11 cellular contexts compared by ENCODE assay signal in genomic region chr19:35977446-35978222, GRCh38. TPM values are rescaled to one million over a fixed set of nuclear protein-coding genes. Genes with fewer than 3 reads are reported as not detected.
A peak's percentile ranks its signal among the peaks of the same experiment; 100 is the strongest.
DNase-seq lines count a peak whose midpoint lies in the region; ATAC-seq and TF ChIP-seq lines count a peak whose summit lies in the region.
"Had no signal": no experiment of that assay in that cellular context is flagged by ENCODE, and none has a peak within 500 bp of the region (broad histone marks: within the 10 kb centered on the region; RNA-seq: fewer than 3 reads in every experiment).

No MANE protein-coding gene starts in this region.

- no peaks in the 10 kb centered on the region for H3K9me3 ChIP-seq in esophagus squamous epithelium

- peak; percentile 65 for DNase-seq in activated CD8-positive, alpha-beta memory T cell treated with anti-CD3 and anti-CD28 coated beads, Interleukin-2, amount 50 U/mL, for 48 hours
- no peak for DNase-seq in activated CD8-positive, alpha-beta memory T cell treated with anti-CD3 and anti-CD28 coated beads, Interleukin-2, amount 50 U/mL, for 4 hours
- DNase-seq in NCI-H1436 (lab: John Stamatoyannopoulos, UW) (peak; percentile 51), esophagus squamous epithelium (lab: John Stamatoyannopoulos, UW) (no peak), putamen (ENCODE audit: low spot score) (no peak)
- peak; percentile 48 for DNase-seq in activated naive CD4-positive, alpha-beta T cell treated with anti-CD3 and anti-CD28 coated beads, Interleukin-2, amount 10 ng/mL, durations not matched to agents 7 days and 5 days
- peak in 1 of 2 donors; percentile 61 for DNase-seq in stimulated activated effector memory CD8-positive, alpha-beta T cell treated with anti-CD3 and anti-CD28 coated beads, Interleukin-12 subunit alpha, Interleukin-12 subunit beta, amount 100 ng/mL, for 72 hours (ENCODE audit: low spot score in 2 of 2)
- DNase-seq: DMS79, left ventricle myocardium superior had no signal

- WGBS in esophagus squamous epithelium, 2 donors, result 56 to 76% methylated on average over 8 to 13 of the region's 14 CpGs

- no peaks in the 10 kb centered on the region for H3K36me3 Mint-ChIP-seq in activated naive CD4-positive, alpha-beta T cell treated with anti-CD3 and anti-CD28 coated beads, Interleukin-2, amount 10 ng/mL, durations not matched to agents 7 days and 5 days
- H3K36me3 Mint-ChIP-seq in stimulated activated effector memory CD8-positive, alpha-beta T cell treated with anti-CD3 and anti-CD28 coated beads, Interleukin-12 subunit alpha, Interleukin-12 subunit beta, amount 100 ng/mL, for 72 hours, result no peaks in the 10 kb centered on the region

- H3K4me1 Mint-ChIP-seq in activated naive CD4-positive, alpha-beta T cell treated with anti-CD3 and anti-CD28 coated beads, Interleukin-2, amount 10 ng/mL, durations not matched to agents 7 days and 5 days, result no peaks in the 10 kb centered on the region
- H3K4me1 Mint-ChIP-seq in stimulated activated effector memory CD8-positive, alpha-beta T cell treated with anti-CD3 and anti-CD28 coated beads, Interleukin-12 subunit alpha, Interleukin-12 subunit beta, amount 100 ng/mL, for 72 hours, result no peaks in the 10 kb centered on the region

- no peak for TF ChIP-seq CTCF in esophagus squamous epithelium (IDR thresholded peaks at IDR 0.05)

- no peak for TF ChIP-seq POLR2A in esophagus squamous epithelium (IDR thresholded peaks at IDR 0.05)

- H3K9me3 Mint-ChIP-seq in activated naive CD4-positive, alpha-beta T cell treated with anti-CD3 and anti-CD28 coated beads, Interleukin-2, amount 10 ng/mL, durations not matched to agents 7 days and 5 days, result no peaks in the 10 kb centered on the region
- no peaks in the 10 kb centered on the region for H3K9me3 Mint-ChIP-seq in stimulated activated effector memory CD8-positive, alpha-beta T cell treated with anti-CD3 and anti-CD28 coated beads, Interleukin-12 subunit alpha, Interleukin-12 subunit beta, amount 100 ng/mL, for 72 hours

- ATAC-seq in stimulated activated effector memory CD8-positive, alpha-beta T cell treated with anti-CD3 and anti-CD28 coated beads, Interleukin-12 subunit alpha, Interleukin-12 subunit beta, amount 100 ng/mL, for 72 hours, result peak; percentile 73
- no peak for ATAC-seq in GM21381 (IDR thresholded peaks at IDR 0.05; ENCODE audit: unreplicated experiment)
- ATAC-seq: left ventricle myocardium superior had no signal

- CTCF ChIA-PET in activated naive CD4-positive, alpha-beta T cell treated with anti-CD3 and anti-CD28 coated beads, Interleukin-2, amount 10 ng/mL, durations not matched to agents 7 days and 5 days (lab: Charles Lee), result interaction anchor here (1.5 to 1.6 kb wide), 2 partner anchors 12 to 19 kb away, joined by 4 read pairs; no protein-coding TSS in a partner anchor

- no peak overlapping the region for H3K4me3 ChIP-seq in esophagus squamous epithelium
- H3K4me3 ChIP-seq: SK-N-MC had no signal

- no peak overlapping the region for H3K4me3 Mint-ChIP-seq in activated naive CD4-positive, alpha-beta T cell treated with anti-CD3 and anti-CD28 coated beads, Interleukin-2, amount 10 ng/mL, durations not matched to agents 7 days and 5 days
- no peak overlapping the region for H3K4me3 Mint-ChIP-seq in stimulated activated effector memory CD8-positive, alpha-beta T cell treated with anti-CD3 and anti-CD28 coated beads, Interleukin-12 subunit alpha, Interleukin-12 subunit beta, amount 100 ng/mL, for 72 hours

- H3K27me3 Mint-ChIP-seq in activated naive CD4-positive, alpha-beta T cell treated with anti-CD3 and anti-CD28 coated beads, Interleukin-2, amount 10 ng/mL, durations not matched to agents 7 days and 5 days, result peaks cover 28% of the 10 kb centered on the region

- H3K4me1 ChIP-seq in esophagus squamous epithelium, result no peaks in the 10 kb centered on the region

- intact Hi-C loops in esophagus squamous epithelium (cut with DNase I), result no loop called here

- no peaks in the 10 kb centered on the region for H3K36me3 ChIP-seq in esophagus squamous epithelium

- no peak overlapping the region for H3K27ac ChIP-seq in esophagus squamous epithelium
- H3K27ac ChIP-seq: SK-N-MC had no signal

- peaks cover 0 to 79% (median 0%) of the 10 kb centered on the region in 4 donors for H3K27me3 ChIP-seq in esophagus squamous epithelium

- no peak overlapping the region for H3K27ac Mint-ChIP-seq in activated naive CD4-positive, alpha-beta T cell treated with anti-CD3 and anti-CD28 coated beads, Interleukin-2, amount 10 ng/mL, durations not matched to agents 7 days and 5 days
- H3K27ac Mint-ChIP-seq in stimulated activated effector memory CD8-positive, alpha-beta T cell treated with anti-CD3 and anti-CD28 coated beads, Interleukin-12 subunit alpha, Interleukin-12 subunit beta, amount 100 ng/mL, for 72 hours, result no peak overlapping the region

RNA-seq across cellular contexts. Expression of gene SDHAF1, which starts 17.4 kb away (rescaled TPM):
- 10 to 100 TPM; 17.6 to 40.1 (median 29.6) TPM for total RNA-seq in esophagus squamous epithelium

RNA-seq across cellular contexts. Expression of gene SYNE4, which starts 31.0 kb away (rescaled TPM):
- under 1 TPM in 3 of 4 donors, not detected in 1; 0.26 to 0.95 (median 0.57) TPM for total RNA-seq in esophagus squamous epithelium

RNA-seq across cellular contexts. Expression of gene ALKBH6, which starts 36.4 kb away (rescaled TPM):
- total RNA-seq in esophagus squamous epithelium, result 10 to 100 TPM; 14.6 to 28.6 (median 18.8) TPM

RNA-seq across cellular contexts. Expression of gene LRFN3, which starts 41.5 kb away (rescaled TPM):
- 10 to 100 TPM in 1 of 4 donors, 1 to 10 TPM in 3; 5.6 to 12.4 (median 7.5) TPM for total RNA-seq in esophagus squamous epithelium

RNA-seq across cellular contexts. Expression of gene CLIP3, which starts 55.0 kb away (rescaled TPM):
- 10 to 100 TPM in 1 of 4 donors, 1 to 10 TPM in 2, under 1 TPM in 1; 0.80 to 15.3 (median 2.7) TPM for total RNA-seq in esophagus squamous epithelium

Comparison
In these comparisons a context has a peak if more than half of its experiments do, and no peak if none do; other contexts are left out.
1. DNase-seq: peak in activated CD8-positive, alpha-beta memory T cell treated with anti-CD3 and anti-CD28 coated beads, Interleukin-2, amount 50 U/mL, for 48 hours (single experiment), NCI-H1436 (single experiment) and activated naive CD4-positive, alpha-beta T cell treated with anti-CD3 and anti-CD28 coated beads, Interleukin-2, amount 10 ng/mL, durations not matched to agents 7 days and 5 days (single experiment); none in activated CD8-positive, alpha-beta memory T cell treated with anti-CD3 and anti-CD28 coated beads, Interleukin-2, amount 50 U/mL, for 4 hours (single experiment), esophagus squamous epithelium (single experiment) and putamen (single experiment).